Comparison of ENCODE assay signal across 8 cellular contexts in genomic region chr1:21321963-21322680, GRCh38. TPM values are rescaled to one million over a fixed set of nuclear protein-coding genes. Genes with fewer than 3 reads are reported as not detected.
DNase-seq lines count a peak whose midpoint lies in the region; ATAC-seq and TF ChIP-seq lines count a peak whose summit lies in the region.

No MANE protein-coding gene starts in this region.

- intact Hi-C loops in esophagus muscularis mucosa (cut with DNase I): no loop called here
- intact Hi-C loops in sigmoid colon (cut with DNase I): no loop called here

- DNase-seq in RWPE2 (ENCODE audit: low spot score) (no peak), esophagus muscularis mucosa (ENCODE audit: extremely low spot score) (no peak), sigmoid colon (peak; percentile 70), NCI-H1694 treated with DMSO at 0.1 percent for 48 hours (lab: John Stamatoyannopoulos, UW) (no peak)
- DNase-seq in stimulated activated CD4-positive, alpha-beta T cell treated with anti-CD3 and anti-CD28 coated beads, Interleukin-4, amount 100 ng/mL, for 1 hour: no peak

- ATAC-seq in RWPE2 (ENCODE audit: low read depth) (no peak), GM21529 (IDR thresholded peaks at IDR 0.05; ENCODE audit: unreplicated experiment) (no peak), GM21737 (IDR thresholded peaks at IDR 0.05; ENCODE audit: unreplicated experiment) (no peak)

- peaks cover 21% of the 10 kb centered on the region for H3K4me1 ChIP-seq in RWPE2 (ENCODE audit: insufficient read depth, poor library complexity, severe bottlenecking)
- H3K4me1 ChIP-seq in esophagus muscularis mucosa: peaks cover 91 to 100% (median 100%) of the 10 kb centered on the region in 4 donors
- H3K4me1 ChIP-seq in sigmoid colon: peaks cover 0 to 100% (median 100%) of the 10 kb centered on the region in 4 donors

- H3K9me3 ChIP-seq in RWPE2 (ENCODE audit: severe bottlenecking) (no peaks in the 10 kb centered on the region), esophagus muscularis mucosa (no peaks in the 10 kb centered on the region), sigmoid colon (no peaks in the 10 kb centered on the region)

- WGBS in esophagus muscularis mucosa: 92% methylated on average over 8 of the region's 9 CpGs
- 92 to 95% methylated on average over 9 of the region's 9 CpGs for WGBS in sigmoid colon, 2 donors

- TF ChIP-seq CTCF in GM12872 (IDR thresholded peaks at IDR 0.05; ENCODE audit: insufficient read depth, low read depth, low read length) (0 out of 3 replicates have a peak, but pooled peaks have one; percentile 13), RWPE2 (IDR thresholded peaks at IDR 0.05; ENCODE audit: poor library complexity, severe bottlenecking) (no peak), esophagus muscularis mucosa (IDR thresholded peaks at IDR 0.05) (no peak), sigmoid colon (IDR thresholded peaks at IDR 0.05) (no peak)

- H3K4me3 ChIP-seq in RWPE2 (ENCODE audit: severe bottlenecking) (no peak overlapping the region), esophagus muscularis mucosa (no peak overlapping the region), sigmoid colon (no peak overlapping the region)

- TF ChIP-seq EP300 in esophagus muscularis mucosa (IDR thresholded peaks at IDR 0.05) (no peak), sigmoid colon (IDR thresholded peaks at IDR 0.05) (no peak)

- peak overlapping the region; percentile 73 for H3K27ac ChIP-seq in RWPE2 (ENCODE audit: poor library complexity, severe bottlenecking)
- peak overlapping the region; percentile 83 to 88 (median 85) for H3K27ac ChIP-seq in esophagus muscularis mucosa (replicated peaks in 1 of 4)
- H3K27ac ChIP-seq in sigmoid colon: peak overlapping the region; percentile 83 to 96 (median 91)

- no peaks in the 10 kb centered on the region for H3K27me3 ChIP-seq in RWPE2 (ENCODE audit: insufficient read depth, poor library complexity, severe bottlenecking)
- no peaks in the 10 kb centered on the region for H3K27me3 ChIP-seq in esophagus muscularis mucosa
- no peaks in the 10 kb centered on the region for H3K27me3 ChIP-seq in sigmoid colon

- no peaks in the 10 kb centered on the region for H3K36me3 ChIP-seq in RWPE2 (ENCODE audit: low read depth)
- no peaks in the 10 kb centered on the region for H3K36me3 ChIP-seq in esophagus muscularis mucosa
- no peaks in the 10 kb centered on the region for H3K36me3 ChIP-seq in sigmoid colon

- TF ChIP-seq POLR2A in esophagus muscularis mucosa (IDR thresholded peaks at IDR 0.05; ENCODE audit: low read depth) (no peak), sigmoid colon (IDR thresholded peaks at IDR 0.05) (no peak)

RNA-seq across cellular contexts. Expression of gene ECE1, which starts 31.9 kb away (rescaled TPM):
- total RNA-seq in esophagus muscularis mucosa (100 to 1,000 TPM in 1 of 4 donors, 10 to 100 TPM in 3; 53.6 to 101 (median 80.7) TPM), sigmoid colon (100 to 1,000 TPM in 1 of 4 donors, 10 to 100 TPM in 3; 62.9 to 112 (median 80.8) TPM)
- polyA plus RNA-seq in sigmoid colon: 10 to 100 TPM; 10.2 to 73.8 (median 13.6) TPM
